1 cellular context compared by ENCODE assay signal in the genomic region with DNA sequence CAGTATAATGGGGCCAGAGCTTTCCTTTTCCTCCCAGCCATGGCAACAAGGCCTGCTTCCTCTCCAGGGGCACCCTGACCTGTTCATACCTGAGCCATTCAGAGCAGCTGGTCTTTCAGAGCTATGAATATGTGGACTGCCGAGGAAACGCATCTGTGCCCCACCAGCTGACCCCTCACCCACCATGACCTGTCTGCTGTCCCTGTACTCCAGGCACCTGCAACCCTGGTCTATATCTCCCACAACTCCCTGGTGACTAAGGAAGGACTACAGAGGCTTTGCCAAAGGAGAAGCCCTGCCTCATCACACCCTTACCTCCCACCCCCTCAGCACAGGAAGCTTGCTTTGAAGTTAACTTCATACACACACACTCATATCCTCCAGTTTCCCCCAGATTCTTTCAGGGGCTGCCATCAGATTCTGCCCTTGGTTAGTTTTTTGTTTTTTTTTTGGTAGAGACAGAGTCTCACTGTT.
TF ChIP-seq lines count a peak whose summit lies in the region.

No MANE protein-coding gene starts in this region.

TF ChIP-seq in SK-N-SH, 30 proteins besides CTCF, POLR2A, EP300 and RAD21:
- TF ChIP-seq NFIC (IDR thresholded peaks at IDR 0.05; ENCODE audit: borderline replicate concordance) (no peak), MXI1 (IDR thresholded peaks at IDR 0.05; ENCODE audit: low read depth, low read length) (no peak), JUND (IDR thresholded peaks at IDR 0.05) (no peak), YY1 (IDR thresholded peaks at IDR 0.05; ENCODE audit: low read depth) (no peak), NRF1 (IDR thresholded peaks at IDR 0.05; ENCODE audit: low read depth, low read length) (no peak), MEF2A (IDR thresholded peaks at IDR 0.05; ENCODE audit: borderline replicate concordance, low read depth) (no peak), RCOR1 (IDR thresholded peaks at IDR 0.05; ENCODE audit: low read length) (no peak), GABPA (IDR thresholded peaks at IDR 0.05; ENCODE audit: low read depth) (no peak)
TF ChIP-seq in SK-N-SH: peak in this region for 0.
